Comparison of ENCODE assay signal across 25 cellular contexts in genomic region chrX:136931661-136932060, GRCh38.
"Had no signal": no experiment of that assay in that cellular context is flagged by ENCODE, and none has a peak within 500 bp of the region (broad histone marks: within the 10 kb centered on the region; RNA-seq: fewer than 3 reads in every experiment).

No MANE protein-coding gene starts in this region.

- H3K9me3 ChIP-seq: colonic mucosa, esophagus muscularis mucosa, gastroesophageal sphincter, left lung, lower lobe of right lung had no signal

- H3K36me3 ChIP-seq: colonic mucosa, esophagus muscularis mucosa, gastroesophageal sphincter, heart left ventricle, left lung, lower lobe of right lung had no signal

- H3K27ac Mint-ChIP-seq: dendritic cell treated with granulocyte-macrophage colony-stimulating factor and Interleukin-4, amounts not matched to agents 40 ng/mL and 50 ng/mL, for 4 days; endodermal cell; immature natural killer cell; naive thymus-derived CD4-positive, alpha-beta T cell had no signal

- H3K4me3 Mint-ChIP-seq: dendritic cell treated with granulocyte-macrophage colony-stimulating factor and Interleukin-4, amounts not matched to agents 40 ng/mL and 50 ng/mL, for 4 days; effector memory CD8-positive, alpha-beta T cell; endodermal cell; immature natural killer cell; naive thymus-derived CD4-positive, alpha-beta T cell had no signal

- ATAC-seq: effector memory CD8-positive, alpha-beta T cell; foreskin keratinocyte; gastroesophageal sphincter; heart left ventricle; left cardiac atrium; left lung; left ventricle myocardium superior; lower lobe of right lung; naive thymus-derived CD4-positive, alpha-beta T cell had no signal

- H3K27me3 ChIP-seq: colonic mucosa, esophagus muscularis mucosa, foreskin keratinocyte, gastroesophageal sphincter, heart left ventricle, hepatocyte, left lung had no signal

- H3K27ac ChIP-seq: colonic mucosa, esophagus muscularis mucosa, foreskin keratinocyte, gastroesophageal sphincter, heart left ventricle, hepatocyte, left lung, lower lobe of right lung had no signal

- H3K27me3 Mint-ChIP-seq: dendritic cell treated with granulocyte-macrophage colony-stimulating factor and Interleukin-4, amounts not matched to agents 40 ng/mL and 50 ng/mL, for 4 days; effector memory CD8-positive, alpha-beta T cell; naive thymus-derived CD4-positive, alpha-beta T cell had no signal

- H3K4me3 ChIP-seq: colonic mucosa, esophagus muscularis mucosa, gastroesophageal sphincter, heart left ventricle, hepatocyte, left lung, lower lobe of right lung had no signal

- H3K4me1 ChIP-seq: colonic mucosa, foreskin keratinocyte, heart left ventricle, left lung had no signal

- FAIRE-seq: endometrium, endothelial cell of umbilical vein, frontal cortex, islet of Langerhans, keratinocyte had no signal

- DNase-seq: colonic mucosa; cortex of kidney; effector CD8-positive, alpha-beta T cell; effector memory CD8-positive, alpha-beta T cell; endodermal cell; foreskin keratinocyte; heart left ventricle; hypothalamus; immature natural killer cell; left cardiac atrium; left lung; left ventricle myocardium superior; lower lobe of right lung; mesendoderm; midbrain; naive thymus-derived CD4-positive, alpha-beta T cell had no signal

- H3K9me3 Mint-ChIP-seq: dendritic cell treated with granulocyte-macrophage colony-stimulating factor and Interleukin-4, amounts not matched to agents 40 ng/mL and 50 ng/mL, for 4 days; effector memory CD8-positive, alpha-beta T cell; immature natural killer cell; naive thymus-derived CD4-positive, alpha-beta T cell had no signal
